Comparison of ENCODE assay signal across 14 cellular contexts in genomic region chr7:505171-505570, GRCh38. TPM values are rescaled to one million over a fixed set of nuclear protein-coding genes. Genes with fewer than 3 reads are reported as not detected.
DNase-seq lines count a peak whose midpoint lies in the region; ATAC-seq and TF ChIP-seq lines count a peak whose summit lies in the region.
"Had no signal": no experiment of that assay in that cellular context is flagged by ENCODE, and none has a peak within 500 bp of the region (broad histone marks: within the 10 kb centered on the region; RNA-seq: fewer than 3 reads in every experiment).

No MANE protein-coding gene starts in this region.

- dilution Hi-C loops in IMR-90 (cut with HindIII; ENCODE audit: low sequenced_read_pairs, unreplicated experiment), result no loop called here

- no peak for TF ChIP-seq POLR2A in IMR-90 (IDR thresholded peaks at IDR 0.05; ENCODE audit: low read depth, low read length)

- H2AK9ac ChIP-seq in IMR-90 (replicated peaks; ENCODE audit: low read depth, low read length, poor library complexity), result peak overlapping the region; percentile 52

- no peak overlapping the region for H3K9ac ChIP-seq in IMR-90 (ENCODE audit: low read depth, low read length)
- peak overlapping the region in 1 of 2 donors; percentile 89 for H3K9ac ChIP-seq in colonic mucosa (ENCODE audit: low read depth in 2 of 2, low read length in 2 of 2)

- no peak overlapping the region for H3K4me3 ChIP-seq in IMR-90 (ENCODE audit: insufficient read depth, low read depth, low read length)
- H3K4me3 ChIP-seq in colonic mucosa, result no peak overlapping the region
- H3K4me3 ChIP-seq: MG63 had no signal

- in situ Hi-C loops in IMR-90 (cut with MboI; ENCODE audit: low sequenced_read_pairs), result no loop called here

- intact Hi-C loops in IMR-90 (cut with micrococcal nuclease), result no loop called here
- intact Hi-C loops in colonic mucosa (cut with DNase I), result no loop called here

- CTCF ChIA-PET in IMR-90 (lab: Yijun Ruan, JAX), result no interaction called here

- POLR2A ChIA-PET in IMR-90 (lab: Charles Lee; ENCODE audit: unreplicated experiment), result no interaction called here

- no peak overlapping the region for H3K23ac ChIP-seq in IMR-90 (ENCODE audit: low read depth, low read length)

- no peak overlapping the region for H3K4me2 ChIP-seq in IMR-90 (ENCODE audit: low read depth, low read length)

- no peak overlapping the region for H3K56ac ChIP-seq in IMR-90 (ENCODE audit: extremely low read depth, insufficient read depth, low read length)

- H3K4ac ChIP-seq in IMR-90 (ENCODE audit: low read depth, low read length), result no peak overlapping the region

- H4K8ac ChIP-seq in IMR-90 (ENCODE audit: low read depth in 2 of 2, low read length in 2 of 2), result no peak overlapping the region

- H3K27ac ChIP-seq in IMR-90 (ENCODE audit: insufficient read depth, low read length) (no peak overlapping the region), colonic mucosa (peak overlapping the region; percentile 91)
- H3K27ac ChIP-seq: WERI-Rb-1 had no signal

- H4K20me1 ChIP-seq in IMR-90 (ENCODE audit: insufficient read depth, low read length), result no peaks in the 10 kb centered on the region; the same call in 1 of the 2 replicates

- no peak overlapping the region for H2AK5ac ChIP-seq in IMR-90 (ENCODE audit: low read depth, low read length)

- H2BK15ac ChIP-seq in IMR-90 (ENCODE audit: low read depth, low read length), result no peak overlapping the region

- H3K9me3 ChIP-seq in IMR-90 (ENCODE audit: control insufficient read depth, insufficient read depth, low read length) (no peaks in the 10 kb centered on the region), colonic mucosa (no peaks in the 10 kb centered on the region)
- H3K9me3 ChIP-seq: MG63 had no signal

- H3K4me1 Mint-ChIP-seq in mesothelial cell of epicardium, result peaks cover 7% of the 10 kb centered on the region
- no peaks in the 10 kb centered on the region for H3K4me1 Mint-ChIP-seq in stimulated activated naive B cell treated with anti-CD40 and anti-IgM and Interleukin-4, amounts not matched to agents 10 μg/mL and 1 μg/mL and 100 μg/mL, for 72 hours
- H3K4me1 Mint-ChIP-seq: natural killer cell had no signal

- TF ChIP-seq CTCF in IMR-90 (conservative IDR thresholded peaks at IDR 0.05; ENCODE audit: low read depth, low read length) (no peak), colonic mucosa (IDR thresholded peaks at IDR 0.05) (no peak), mesothelial cell of epicardium (IDR thresholded peaks at IDR 0.05; ENCODE audit: unreplicated experiment) (no peak)

- H3K14ac ChIP-seq in IMR-90 (replicated peaks; ENCODE audit: low read depth, low read length), result no peak overlapping the region

- no peak overlapping the region for H2BK5ac ChIP-seq in IMR-90 (ENCODE audit: low read depth, low read length, poor library complexity, severe bottlenecking)

- H3K4me3 Mint-ChIP-seq in mesothelial cell of epicardium, result no peak overlapping the region
- no peak overlapping the region for H3K4me3 Mint-ChIP-seq in stimulated activated naive B cell treated with anti-CD40 and anti-IgM and Interleukin-4, amounts not matched to agents 10 μg/mL and 1 μg/mL and 100 μg/mL, for 72 hours
- H3K4me3 Mint-ChIP-seq: natural killer cell had no signal

- H4K91ac ChIP-seq in IMR-90 (ENCODE audit: insufficient read depth, low read depth, low read length), result no peak overlapping the region

- no peak for ATAC-seq in IMR-90 (ENCODE audit: low read depth)
- no peak for ATAC-seq in stimulated activated naive B cell treated with anti-CD40 and anti-IgM and Interleukin-4, amounts not matched to agents 10 μg/mL and 1 μg/mL and 100 μg/mL, for 72 hours (replicated peaks)
- ATAC-seq in HG03045 (IDR thresholded peaks at IDR 0.05; ENCODE audit: unreplicated experiment), result no peak
- ATAC-seq in GM21786 (IDR thresholded peaks at IDR 0.05; ENCODE audit: unreplicated experiment), result no peak
- ATAC-seq: natural killer cell had no signal

- no TSS peak for BruUV-seq in IMR-90 (replicated peaks; lab: Mats Ljungman, UMichigan)

- H3K27me3 Mint-ChIP-seq in mesothelial cell of epicardium (ENCODE audit: low read depth), result no peaks in the 10 kb centered on the region
- no peaks in the 10 kb centered on the region for H3K27me3 Mint-ChIP-seq in stimulated activated naive B cell treated with anti-CD40 and anti-IgM and Interleukin-4, amounts not matched to agents 10 μg/mL and 1 μg/mL and 100 μg/mL, for 72 hours

- H3K36me3 ChIP-seq in IMR-90 (ENCODE audit: control insufficient read depth, insufficient read depth, low read length) (peaks cover 3% of the 10 kb centered on the region; the same call in 1 of the 2 replicates), colonic mucosa (peaks cover 13% of the 10 kb centered on the region)
- H3K36me3 ChIP-seq: MG63, WERI-Rb-1 had no signal

- H3K79me1 ChIP-seq in IMR-90 (ENCODE audit: low read depth in 1 of 2, low read length in 2 of 2), result no peaks in the 10 kb centered on the region; a peak in 1 of 4 replicates

- TF ChIP-seq RAD21 in IMR-90 (IDR thresholded peaks at IDR 0.05; ENCODE audit: low read length), result no peak

- no peak overlapping the region for H2BK120ac ChIP-seq in IMR-90 (ENCODE audit: low read depth, low read length)

- H2AFZ ChIP-seq in IMR-90 (replicated peaks; ENCODE audit: low read length, poor library complexity), result no peak overlapping the region

- WGBS in IMR-90 (ENCODE audit: extremely low coverage in 2 of 2, insufficient read length in 1 of 2), 2 experiments, result 91% methylated on average over 5 of the region's 16 CpGs; no CpG with 5 or more reads in 1 of the 2 experiments

- H3K9me1 ChIP-seq in IMR-90 (ENCODE audit: insufficient read depth, low read length), result no peaks in the 10 kb centered on the region

- H3K18ac ChIP-seq in IMR-90 (ENCODE audit: low read depth, low read length), result no peak overlapping the region

- H4K5ac ChIP-seq in IMR-90 (ENCODE audit: low read depth, low read length), result no peak overlapping the region

- DNase-seq in IMR-90 (no peak), colonic mucosa (no peak), mesothelial cell of epicardium (ENCODE audit: low spot score in 2 of 2, unreplicated experiment in 2 of 2) (no peak), KG1 (lab: John Stamatoyannopoulos, UW) (no peak), NCI-H524 treated with DMSO at 0.1 percent for 48 hours (lab: John Stamatoyannopoulos, UW) (no peak)
- DNase-seq in stimulated activated naive B cell treated with anti-CD40 and anti-IgM and Interleukin-4, amounts not matched to agents 10 μg/mL and 1 μg/mL and 100 μg/mL, for 72 hours, result no peak
- DNase-seq: activated CD8-positive, alpha-beta memory T cell treated with anti-CD3 and anti-CD28 coated beads for 24 hours; cerebellar nuclear complex; MG63; natural killer cell; NCI-H1694 treated with DMSO at 0.1 percent for 48 hours; WERI-Rb-1 had no signal

- peaks cover 9% of the 10 kb centered on the region for H3K36me3 Mint-ChIP-seq in mesothelial cell of epicardium
- peaks cover 4 to 26% of the 10 kb centered on the region in 2 donors for H3K36me3 Mint-ChIP-seq in stimulated activated naive B cell treated with anti-CD40 and anti-IgM and Interleukin-4, amounts not matched to agents 10 μg/mL and 1 μg/mL and 100 μg/mL, for 72 hours
- H3K36me3 Mint-ChIP-seq: natural killer cell had no signal

- H3K27me3 ChIP-seq in IMR-90 (ENCODE audit: control insufficient read depth, insufficient read depth, low read length), result no peaks in the 10 kb centered on the region
- no peaks in the 10 kb centered on the region for H3K27me3 ChIP-seq in colonic mucosa
- H3K27me3 ChIP-seq: MG63 had no signal

- H3K27ac Mint-ChIP-seq in mesothelial cell of epicardium, result peak overlapping the region; percentile 40
- H3K27ac Mint-ChIP-seq in stimulated activated naive B cell treated with anti-CD40 and anti-IgM and Interleukin-4, amounts not matched to agents 10 μg/mL and 1 μg/mL and 100 μg/mL, for 72 hours, result peak overlapping the region; percentile 16
- H3K27ac Mint-ChIP-seq: natural killer cell had no signal

- H2BK20ac ChIP-seq in IMR-90 (ENCODE audit: low read depth, low read length), result no peak overlapping the region

- H3K9me3 Mint-ChIP-seq in mesothelial cell of epicardium, result no peaks in the 10 kb centered on the region
- no peaks in the 10 kb centered on the region for H3K9me3 Mint-ChIP-seq in stimulated activated naive B cell treated with anti-CD40 and anti-IgM and Interleukin-4, amounts not matched to agents 10 μg/mL and 1 μg/mL and 100 μg/mL, for 72 hours
- H3K9me3 Mint-ChIP-seq: natural killer cell had no signal

- H3K4me1 ChIP-seq in IMR-90 (ENCODE audit: control insufficient read depth, insufficient read depth, low read length) (no peaks in the 10 kb centered on the region), colonic mucosa (peaks cover 16% of the 10 kb centered on the region)

TF ChIP-seq in IMR-90, 13 proteins besides CTCF, POLR2A, EP300 and RAD21 (continues in another document):
- no peak for TF ChIP-seq MXI1 (IDR thresholded peaks at IDR 0.05; ENCODE audit: borderline replicate concordance, low read depth, low read length)
- no peak for TF ChIP-seq MAFK (IDR thresholded peaks at IDR 0.05; ENCODE audit: low read depth, low read length)
- no peak for TF ChIP-seq RFX5 (IDR thresholded peaks at IDR 0.05; ENCODE audit: low read depth, low read length)
- no peak for TF ChIP-seq SMC3 (IDR thresholded peaks at IDR 0.05; ENCODE audit: low read depth, low read length)
- TF ChIP-seq CEBPB (IDR thresholded peaks at IDR 0.05; ENCODE audit: low read depth, low read length), result no peak
- TF ChIP-seq FOS (IDR thresholded peaks at IDR 0.05; ENCODE audit: low read depth, low read length), result no peak
- TF ChIP-seq BHLHE40 (IDR thresholded peaks at IDR 0.05; ENCODE audit: low read depth, low read length), result no peak
- TF ChIP-seq NFE2L2 (IDR thresholded peaks at IDR 0.05; ENCODE audit: low read depth, low read length), result no peak
- no peak for TF ChIP-seq MAZ (IDR thresholded peaks at IDR 0.05; ENCODE audit: borderline replicate concordance, low read depth, low read length)
- TF ChIP-seq CHD1 (IDR thresholded peaks at IDR 0.05; ENCODE audit: low read depth, low read length), result no peak
- TF ChIP-seq ELK1 (IDR thresholded peaks at IDR 0.05; ENCODE audit: borderline replicate concordance, low read depth, low read length), result no peak

RNA-seq across cellular contexts. Expression of gene PDGFA, which starts 14.5 kb away (rescaled TPM):
- 3.8 and 4.7 TPM in 2 replicates for total RNA-seq in IMR-90 (2012; rRNA removed)
- polyA plus RNA-seq in IMR-90 (2012; rRNA removed), result 3.3 and 4.7 TPM in 2 replicates
- 2.9 and 3.2 TPM in 2 replicates for polyA plus RNA-seq in IMR-90 (2012; cell fraction: cytosol; rRNA removed)
- 9.1 and 10.4 TPM in 2 replicates for polyA plus RNA-seq in IMR-90 (2012; cell fraction: nucleus; rRNA removed; ENCODE audit: low replicate concordance)
- total RNA-seq in colonic mucosa, result 10 to 100 TPM; 34.9 to 50.5 TPM
- total RNA-seq in mesothelial cell of epicardium, result 74.0 to 78.8 TPM (median 75.3 TPM) in 3 replicates
